Comparison of ENCODE assay signal across 11 cellular contexts in genomic region chr1:237814319-237814924, GRCh38.
A peak's percentile ranks its signal among the peaks of the same experiment; 100 is the strongest.
DNase-seq lines count a peak whose midpoint lies in the region; FAIRE-seq and TF ChIP-seq lines count a peak whose summit lies in the region.
"Had no signal": no experiment of that assay in that cellular context is flagged by ENCODE, and none has a peak within 500 bp of the region (broad histone marks: within the 10 kb centered on the region; RNA-seq: fewer than 3 reads in every experiment).

No MANE protein-coding gene starts in this region.

- WGBS in small intestine, 3 donors, result 42 to 48% (median 47%) methylated on average over 5 of the region's 5 CpGs

- intact Hi-C loops in colonic mucosa (cut with DNase I), result no loop called here

- no peaks in the 10 kb centered on the region for H3K4me1 ChIP-seq in colonic mucosa
- H3K4me1 ChIP-seq in small intestine (ENCODE audit: control insufficient read depth in 2 of 2, insufficient read depth in 1 of 2, low read depth in 1 of 2, low read length in 1 of 2), result no peaks in the 10 kb centered on the region

- H3K27ac ChIP-seq in colonic mucosa (no peak overlapping the region), small intestine (ENCODE audit: low read depth in 1 of 2, low read length in 1 of 2) (no peak overlapping the region)

- peak; percentile 46 for TF ChIP-seq CTCF in colonic mucosa (IDR thresholded peaks at IDR 0.05)
- peak; percentile 72 for TF ChIP-seq CTCF in retinal pigment epithelial cell (conservative IDR thresholded peaks at IDR 0.05; ENCODE audit: low read depth, low read length)

- H3K36me3 ChIP-seq in colonic mucosa, result no peaks in the 10 kb centered on the region
- no peaks in the 10 kb centered on the region for H3K36me3 ChIP-seq in small intestine (ENCODE audit: control insufficient read depth in 2 of 2, insufficient read depth in 2 of 2, low read length in 2 of 2)

- no peak overlapping the region for H3K9ac ChIP-seq in colonic mucosa (ENCODE audit: low read depth in 2 of 2, low read length in 2 of 2)

- H3K4me3 ChIP-seq in colonic mucosa (no peak overlapping the region), retinal pigment epithelial cell (ENCODE audit: low read length) (no peak overlapping the region), small intestine (ENCODE audit: low read depth in 1 of 2, low read length in 2 of 2) (no peak overlapping the region)

- DNase-seq in NCI-H748 (lab: John Stamatoyannopoulos, UW; ENCODE audit: unreplicated experiment) (peak; percentile 1), NCI-H748 treated with DMSO at 0.1 percent for 48 hours (lab: John Stamatoyannopoulos, UW) (no peak), NCI-H446 treated with DMSO at 0.1 percent for 48 hours (lab: John Stamatoyannopoulos, UW) (peak; percentile 19), colonic mucosa (no peak), retinal pigment epithelial cell (ENCODE audit: low read depth) (no peak), small intestine (no peak), mesenteric fat pad (ENCODE audit: low spot score) (no peak), UCSD-AML1 (lab: John Stamatoyannopoulos, UW; ENCODE audit: unreplicated experiment) (no peak)
- DNase-seq: amygdala; stimulated activated naive CD8-positive, alpha-beta T cell treated with anti-CD3 and anti-CD28 coated beads, Interleukin-15, Interleukin-2, amounts not matched to agents 100 U/mL and 50 U/mL, for 24 hours had no signal

- H3K27me3 ChIP-seq in colonic mucosa, result no peaks in the 10 kb centered on the region
- no peaks in the 10 kb centered on the region for H3K27me3 ChIP-seq in small intestine (ENCODE audit: control insufficient read depth in 2 of 2, insufficient read depth in 2 of 2, low read length in 2 of 2)

- H3K9me3 ChIP-seq in colonic mucosa, result no peaks in the 10 kb centered on the region
- no peaks in the 10 kb centered on the region for H3K9me3 ChIP-seq in small intestine (ENCODE audit: control insufficient read depth, low read depth)

- FAIRE-seq in small intestine (lab: Jason Lieb, UNC), result no peak
- FAIRE-seq: H54 had no signal

Comparison
In these comparisons a context has a peak if more than half of its experiments do, and no peak if none do; other contexts are left out.
1. DNase-seq: peak in NCI-H748 (single experiment) and NCI-H446 treated with DMSO at 0.1 percent for 48 hours (single experiment); none in NCI-H748 treated with DMSO at 0.1 percent for 48 hours (single experiment), colonic mucosa (single experiment), retinal pigment epithelial cell (single experiment), small intestine (single experiment), mesenteric fat pad (single experiment) and UCSD-AML1 (single experiment).